Comparison of ENCODE assay signal across 34 cellular contexts in genomic region chr20:58092871-58093270, GRCh38.
"Had no signal": no experiment of that assay in that cellular context is flagged by ENCODE, and none has a peak within 500 bp of the region (broad histone marks: within the 10 kb centered on the region; RNA-seq: fewer than 3 reads in every experiment).

No MANE protein-coding gene starts in this region.

- FAIRE-seq: astrocyte, bronchial epithelial cell, endometrium, endothelial cell of umbilical vein had no signal

- H3K36me3 Mint-ChIP-seq: activated CD4-positive, alpha-beta memory T cell treated with anti-CD3 and anti-CD28 coated beads for 36 hours; activated naive CD8-positive, alpha-beta T cell had no signal

- H3K4me1 ChIP-seq: esophagus squamous epithelium had no signal

- H3K9me3 Mint-ChIP-seq: activated B cell treated with CpG ODN at 0.5 μM for 24 hours; activated CD4-positive, alpha-beta memory T cell treated with anti-CD3 and anti-CD28 coated beads for 36 hours; activated CD4-positive, alpha-beta T cell treated with anti-CD3 and anti-CD28 coated beads, Interleukin-2, amount 10 ng/mL, durations not matched to agents 24 days and 14 days; activated T-cell treated with anti-CD3 and anti-CD28 coated beads, Interleukin-2, amount 50 U/mL, for 4 hours; activated T-helper 17 cell treated with anti-CD3 and anti-CD28 coated beads, Interleukin-2, amount 50 U/mL, for 72 hours; central memory CD8-positive, alpha-beta T cell; effector memory CD8-positive, alpha-beta T cell; T-helper 2 cell treated with Interferon-gamma antibody and Interleukin-4, amounts not matched to agents 5 μg/mL and 100 μg/mL, for 36 hours had no signal

- H3K4me3 Mint-ChIP-seq: activated B cell treated with CpG ODN at 0.5 μM for 24 hours; activated CD4-positive, alpha-beta memory T cell treated with anti-CD3 and anti-CD28 coated beads for 36 hours; activated CD4-positive, alpha-beta T cell treated with anti-CD3 and anti-CD28 coated beads for 36 hours; activated CD4-positive, alpha-beta T cell treated with anti-CD3 and anti-CD28 coated beads, Interleukin-2, amount 10 ng/mL, durations not matched to agents 24 days and 14 days; activated CD8-positive, alpha-beta T cell treated with anti-CD3 and anti-CD28 coated beads, Interleukin-2, amount 10 ng/mL, durations not matched to agents 7 days and 5 days; activated naive CD8-positive, alpha-beta T cell; activated T-cell treated with anti-CD3 and anti-CD28 coated beads, Interleukin-2, amount 50 U/mL, for 4 hours; activated T-helper 17 cell treated with anti-CD3 and anti-CD28 coated beads, Interleukin-2, amount 50 U/mL, for 72 hours; central memory CD8-positive, alpha-beta T cell; effector memory CD8-positive, alpha-beta T cell; T-helper 17 cell; T-helper 2 cell treated with Interferon-gamma antibody and Interleukin-4, amounts not matched to agents 5 μg/mL and 100 μg/mL, for 36 hours had no signal

- H3K27ac ChIP-seq: brain microvascular endothelial cell, epithelial cell of prostate, esophagus squamous epithelium, gastroesophageal sphincter, WERI-Rb-1 had no signal

- H3K4me1 Mint-ChIP-seq: activated B cell treated with CpG ODN at 0.5 μM for 24 hours; activated CD4-positive, alpha-beta T cell treated with anti-CD3 and anti-CD28 coated beads for 36 hours; activated CD4-positive, alpha-beta T cell treated with anti-CD3 and anti-CD28 coated beads, Interleukin-2, amount 10 ng/mL, durations not matched to agents 24 days and 14 days; activated T-helper 17 cell treated with anti-CD3 and anti-CD28 coated beads, Interleukin-2, amount 50 U/mL, for 72 hours; central memory CD8-positive, alpha-beta T cell; T-helper 17 cell had no signal

- H3K27me3 ChIP-seq: brain microvascular endothelial cell, gastroesophageal sphincter had no signal

- H3K27ac Mint-ChIP-seq: activated B cell treated with CpG ODN at 0.5 μM for 24 hours; activated CD4-positive, alpha-beta memory T cell treated with anti-CD3 and anti-CD28 coated beads for 36 hours; activated CD4-positive, alpha-beta T cell treated with anti-CD3 and anti-CD28 coated beads for 36 hours; activated CD4-positive, alpha-beta T cell treated with anti-CD3 and anti-CD28 coated beads, Interleukin-2, amount 10 ng/mL, durations not matched to agents 24 days and 14 days; activated CD8-positive, alpha-beta T cell treated with anti-CD3 and anti-CD28 coated beads, Interleukin-2, amount 10 ng/mL, durations not matched to agents 7 days and 5 days; activated naive CD8-positive, alpha-beta T cell; activated T-helper 17 cell treated with anti-CD3 and anti-CD28 coated beads, Interleukin-2, amount 50 U/mL, for 72 hours; effector memory CD8-positive, alpha-beta T cell; T-helper 17 cell; T-helper 2 cell treated with Interferon-gamma antibody and Interleukin-4, amounts not matched to agents 5 μg/mL and 100 μg/mL, for 36 hours had no signal

- H3K9me3 ChIP-seq: esophagus squamous epithelium, gastroesophageal sphincter had no signal

- ATAC-seq: activated CD4-positive, alpha-beta T cell treated with anti-CD3 and anti-CD28 coated beads for 36 hours; activated CD8-positive, alpha-beta T cell treated with anti-CD3 and anti-CD28 coated beads, Interleukin-2, amount 10 ng/mL, durations not matched to agents 7 days and 5 days; activated T-cell treated with anti-CD3 and anti-CD28 coated beads, Interleukin-2, amount 50 U/mL, for 4 hours; activated T-helper 17 cell treated with anti-CD3 and anti-CD28 coated beads, Interleukin-2, amount 50 U/mL, for 72 hours; effector memory CD8-positive, alpha-beta T cell; gastroesophageal sphincter; T-helper 17 cell had no signal

- H3K4me3 ChIP-seq: esophagus squamous epithelium, gastroesophageal sphincter had no signal

- DNase-seq: activated B cell treated with CpG ODN at 0.5 μM for 24 hours; activated CD4-positive, alpha-beta memory T cell treated with anti-CD3 and anti-CD28 coated beads for 36 hours; activated CD4-positive, alpha-beta T cell treated with anti-CD3 and anti-CD28 coated beads for 36 hours; activated CD4-positive, alpha-beta T cell treated with anti-CD3 and anti-CD28 coated beads, Interleukin-2, amount 10 ng/mL, durations not matched to agents 24 days and 14 days; activated CD4-positive, CD25-positive, alpha-beta regulatory T cell treated with anti-CD3 and anti-CD28 coated beads, Interleukin-2, amount 50 U/mL, for 72 hours; activated CD8-positive, alpha-beta T cell treated with anti-CD3 and anti-CD28 coated beads, Interleukin-2, amount 10 ng/mL, durations not matched to agents 7 days and 5 days; activated effector memory CD4-positive, alpha-beta T cell treated with Interleukin-2 at 50 U/mL for 16 hours; activated gamma-delta T cell treated with Interleukin-2 at 50 U/mL for 16 hours; activated naive CD4-positive, alpha-beta T cell treated with anti-CD3 and anti-CD28 coated beads, Interleukin-2, amount 50 U/mL, for 16 hours; activated naive CD4-positive, alpha-beta T cell treated with Interleukin-2 at 50 U/mL for 16 hours; activated T-cell treated with anti-CD3 and anti-CD28 coated beads, Interleukin-2, amount 50 U/mL, for 4 hours; amniotic stem cell; anterior cingulate cortex; brain microvascular endothelial cell; cortex of kidney; dermis blood vessel endothelial cell; effector CD4-positive, alpha-beta T cell; effector memory CD8-positive, alpha-beta T cell; esophagus squamous epithelium; foreskin melanocyte; T-helper 1 cell; T-helper 17 cell; T1000; WERI-Rb-1 had no signal
